Comparison of ENCODE assay signal across 9 cellular contexts in the genomic region with DNA sequence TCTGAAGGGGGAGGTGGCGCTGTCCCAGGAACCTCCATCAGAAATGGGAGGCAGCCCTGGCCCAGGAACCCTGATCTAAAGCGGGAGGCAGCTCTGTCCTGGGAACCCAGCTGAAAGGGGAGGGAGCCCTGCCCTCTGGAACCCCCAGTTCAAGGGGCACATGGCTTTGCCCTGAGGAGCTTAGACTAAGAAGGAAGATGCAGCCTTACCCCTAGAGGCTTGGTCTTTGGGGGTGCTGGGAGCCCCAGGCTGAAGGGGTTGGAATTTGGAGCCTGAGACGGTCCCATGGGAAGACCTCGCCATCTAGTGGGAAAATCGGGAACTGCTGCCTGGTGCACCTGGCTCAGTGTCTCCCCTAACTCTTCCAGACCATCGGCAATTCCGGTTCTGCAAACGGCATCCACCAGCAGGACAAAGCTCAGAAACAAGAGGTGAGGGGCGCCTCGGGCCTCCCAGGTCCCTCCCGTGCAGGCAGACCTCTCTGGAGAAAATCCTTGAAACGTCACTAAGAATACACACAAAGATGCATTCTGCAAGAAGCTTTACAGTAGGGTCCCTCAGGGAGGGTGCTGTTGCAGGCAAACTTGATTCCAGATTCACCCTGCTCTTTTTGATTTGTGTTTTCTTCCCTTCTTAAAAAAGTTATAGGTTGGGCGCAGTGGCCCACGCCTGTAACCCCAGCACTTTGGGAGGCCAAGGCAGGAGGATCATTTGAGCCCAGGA. TPM values are rescaled to one million over a fixed set of nuclear protein-coding genes. Genes with fewer than 3 reads are reported as not detected.
DNase-seq lines count a peak whose midpoint lies in the region; ATAC-seq, FAIRE-seq and TF ChIP-seq lines count a peak whose summit lies in the region.
"Had no signal": no experiment of that assay in that cellular context is flagged by ENCODE, and none has a peak within 500 bp of the region (broad histone marks: within the 10 kb centered on the region; RNA-seq: fewer than 3 reads in every experiment).

No MANE protein-coding gene starts in this region.

- no peak for FAIRE-seq in RCC 7860 (lab: Jason Lieb, UNC)
- no peak for FAIRE-seq in pancreas (lab: Jason Lieb, UNC)

- no peaks in the 10 kb centered on the region for H3K27me3 Mint-ChIP-seq in activated T-helper 17 cell treated with anti-CD3 and anti-CD28 coated beads, Interleukin-2, amount 50 U/mL, for 72 hours
- H3K27me3 Mint-ChIP-seq: activated naive CD8-positive, alpha-beta T cell had no signal

- TF ChIP-seq CTCF in foreskin keratinocyte (conservative IDR thresholded peaks at IDR 0.05) (peak; percentile 93), pancreas (IDR thresholded peaks at IDR 0.05) (peak; percentile 94 to 96 (median 96)), transverse colon (IDR thresholded peaks at IDR 0.05) (peak; percentile 92 to 99 (median 97))

- H3K36me3 ChIP-seq in pancreas (peaks cover 0 to 16% (median 0%) of the 10 kb centered on the region in 3 donors), transverse colon (peaks cover 0 to 42% (median 14%) of the 10 kb centered on the region in 4 donors)

- no peak for TF ChIP-seq EP300 in transverse colon (IDR thresholded peaks at IDR 0.05; ENCODE audit: low read depth)

- no peak overlapping the region for H3K27ac Mint-ChIP-seq in activated T-helper 17 cell treated with anti-CD3 and anti-CD28 coated beads, Interleukin-2, amount 50 U/mL, for 72 hours
- H3K27ac Mint-ChIP-seq: activated naive CD8-positive, alpha-beta T cell had no signal

- intact Hi-C loops in pancreas (cut with DNase I) = loop anchor here (5.0 to 10.0 kb wide), 2 partner anchors 186 to 194 kb away; partner anchors contain the start of gene LAT2 (in 1 of the 3)
- intact Hi-C loops in transverse colon (cut with DNase I; ENCODE audit: low total_unique reads) = loop anchor here (2.0 to 5.0 kb wide), 2 partner anchors 194 to 334 kb away; no protein-coding TSS in a partner anchor

- no peaks in the 10 kb centered on the region for H3K4me1 Mint-ChIP-seq in activated T-helper 17 cell treated with anti-CD3 and anti-CD28 coated beads, Interleukin-2, amount 50 U/mL, for 72 hours

- no peaks in the 10 kb centered on the region for H3K9me3 Mint-ChIP-seq in activated T-helper 17 cell treated with anti-CD3 and anti-CD28 coated beads, Interleukin-2, amount 50 U/mL, for 72 hours

- in situ Hi-C loops in transverse colon (cut with MboI; ENCODE audit: low pct_ligation_motif_present in 1 of 4, low pct_unique_long_range_greater_than_20kb in 1 of 4, low sequenced_read_pairs in 3 of 4) = loop anchor here (5.0 to 25.0 kb wide), 7 partner anchors 189 to 636 kb away; partner anchors contain the start of gene LAT2 (in 1 of the 4)

- H3K27me3 ChIP-seq in foreskin keratinocyte = no peaks in the 10 kb centered on the region
- H3K27me3 ChIP-seq in pancreas = no peaks in the 10 kb centered on the region
- H3K27me3 ChIP-seq in transverse colon = no peaks in the 10 kb centered on the region

- H3K27ac ChIP-seq in foreskin keratinocyte = no peak overlapping the region
- no peak overlapping the region for H3K27ac ChIP-seq in pancreas
- H3K27ac ChIP-seq in transverse colon = no peak overlapping the region

- no peak overlapping the region for H3K4me3 Mint-ChIP-seq in activated T-helper 17 cell treated with anti-CD3 and anti-CD28 coated beads, Interleukin-2, amount 50 U/mL, for 72 hours
- H3K4me3 Mint-ChIP-seq: activated naive CD8-positive, alpha-beta T cell had no signal

- ATAC-seq in activated T-helper 17 cell treated with anti-CD3 and anti-CD28 coated beads, Interleukin-2, amount 50 U/mL, for 72 hours (replicated peaks) = peak; percentile 75
- ATAC-seq in foreskin keratinocyte = peak; percentile 59
- peak; percentile 72 to 89 (median 84) for ATAC-seq in pancreas

- H3K9me3 ChIP-seq in pancreas = no peaks in the 10 kb centered on the region
- no peaks in the 10 kb centered on the region for H3K9me3 ChIP-seq in transverse colon

- H3K4me3 ChIP-seq in pancreas (no peak overlapping the region), transverse colon (no peak overlapping the region)

- H3K36me3 Mint-ChIP-seq in activated T-helper 17 cell treated with anti-CD3 and anti-CD28 coated beads, Interleukin-2, amount 50 U/mL, for 72 hours (ENCODE audit: low read depth) = no peaks in the 10 kb centered on the region
- H3K36me3 Mint-ChIP-seq: activated naive CD8-positive, alpha-beta T cell had no signal

- peak; percentile 30 for DNase-seq in COR-L47 (lab: John Stamatoyannopoulos, UW)
- DNase-seq in HPDE6-E6E7 (ENCODE audit: extremely low spot score) = peak; percentile 58
- peak; percentile 50 for DNase-seq in RCC 7860 (ENCODE audit: low spot score)
- DNase-seq in foreskin keratinocyte = peak in 1 of 2 donors; percentile 48
- peak in 5 of 6 donors; percentile 52 to 88 (median 76) for DNase-seq in pancreas
- DNase-seq in transverse colon = peak; percentile 77
- DNase-seq in NCI-H2029 (lab: John Stamatoyannopoulos, UW) = no peak

- TF ChIP-seq POLR2A in transverse colon (IDR thresholded peaks at IDR 0.05) = no peak

- H3K4me1 ChIP-seq in foreskin keratinocyte (no peaks in the 10 kb centered on the region), pancreas (no peaks in the 10 kb centered on the region), transverse colon (no peaks in the 10 kb centered on the region)

- WGBS in pancreas, 2 donors = 34 to 35% methylated on average over 14 of the region's 14 CpGs
- WGBS in transverse colon (ENCODE audit: low coverage in 1 of 2), 2 donors = 43 to 46% methylated on average over 7 to 14 of the region's 14 CpGs

RNA-seq across cellular contexts. Expression of gene GTF2IRD1, which starts 52.4 kb away (rescaled TPM):
- 1 to 10 TPM in 1 of 2 donors, under 1 TPM in 1; 0.89 to 2.2 TPM for total RNA-seq in activated T-helper 17 cell treated with anti-CD3 and anti-CD28 coated beads, Interleukin-2, amount 50 U/mL, for 72 hours
- 23.8 and 27.1 TPM in 2 replicates for total RNA-seq in foreskin keratinocyte
- 35.4 and 36.7 TPM in 2 replicates for polyA plus RNA-seq in foreskin keratinocyte
- 10 to 100 TPM in 3 of 6 donors, 1 to 10 TPM in 3; 7.1 to 12.6 (median 9.9) TPM for total RNA-seq in pancreas
- 10 to 100 TPM in 1 of 2 donors, 1 to 10 TPM in 1; 8.1 to 15.9 TPM for polyA plus RNA-seq in pancreas
- 10 to 100 TPM in 3 of 4 donors, 1 to 10 TPM in 1; 4.6 to 22.4 (median 14.7) TPM for total RNA-seq in transverse colon
